In the genomic region with DNA sequence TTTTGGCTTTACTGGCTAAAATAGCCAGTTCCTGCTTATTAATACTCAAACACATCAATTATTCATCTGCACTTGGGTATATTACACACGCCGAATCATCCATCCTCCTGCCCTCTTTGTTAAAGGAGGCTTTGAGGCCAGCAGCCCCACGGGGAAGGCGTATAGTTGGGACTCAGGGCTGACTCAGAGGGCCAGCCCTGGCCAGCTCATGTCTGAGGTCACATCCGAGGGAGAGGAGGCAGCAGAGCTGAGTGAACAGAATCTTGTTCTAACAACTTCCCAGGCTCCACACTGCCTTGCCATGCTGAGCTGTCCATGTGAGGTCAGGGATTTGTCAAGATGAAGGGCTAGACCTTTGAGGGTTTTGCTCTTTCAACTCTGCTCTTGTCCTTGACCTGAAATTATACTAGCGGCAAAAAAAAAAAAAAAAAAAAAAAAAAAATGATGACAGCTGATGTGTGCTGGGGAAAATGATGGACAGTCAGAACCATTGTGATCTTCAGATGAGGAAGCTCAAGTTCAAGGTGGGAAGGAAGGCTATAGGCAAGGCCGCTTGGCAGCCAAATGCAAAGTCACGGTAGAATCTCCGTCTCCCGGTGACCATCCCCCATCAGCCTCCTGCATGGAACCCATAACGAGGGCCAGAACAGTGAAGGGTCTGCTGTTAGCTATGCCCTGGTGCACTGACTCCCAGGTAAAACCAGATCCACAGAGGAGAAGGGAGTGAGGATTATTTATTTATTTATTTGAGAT, we compare ENCODE assay signal across 1 cellular context.
TF ChIP-seq lines count a peak whose summit lies in the region.

No MANE protein-coding gene starts in this region.

TF ChIP-seq in IMR-90, 13 proteins besides CTCF, POLR2A, EP300 and RAD21 (continued from another document):
- TF ChIP-seq ELK1 (IDR thresholded peaks at IDR 0.05; ENCODE audit: borderline replicate concordance, low read depth, low read length), result no peak
- TF ChIP-seq MAZ (IDR thresholded peaks at IDR 0.05; ENCODE audit: borderline replicate concordance, low read depth, low read length), result peak; percentile 39; the same call in 1 of the 2 replicates
- no peak for TF ChIP-seq NFE2L2 (IDR thresholded peaks at IDR 0.05; ENCODE audit: low read depth, low read length)
